Comparison of ENCODE assay signal across 8 cellular contexts in the genomic region with DNA sequence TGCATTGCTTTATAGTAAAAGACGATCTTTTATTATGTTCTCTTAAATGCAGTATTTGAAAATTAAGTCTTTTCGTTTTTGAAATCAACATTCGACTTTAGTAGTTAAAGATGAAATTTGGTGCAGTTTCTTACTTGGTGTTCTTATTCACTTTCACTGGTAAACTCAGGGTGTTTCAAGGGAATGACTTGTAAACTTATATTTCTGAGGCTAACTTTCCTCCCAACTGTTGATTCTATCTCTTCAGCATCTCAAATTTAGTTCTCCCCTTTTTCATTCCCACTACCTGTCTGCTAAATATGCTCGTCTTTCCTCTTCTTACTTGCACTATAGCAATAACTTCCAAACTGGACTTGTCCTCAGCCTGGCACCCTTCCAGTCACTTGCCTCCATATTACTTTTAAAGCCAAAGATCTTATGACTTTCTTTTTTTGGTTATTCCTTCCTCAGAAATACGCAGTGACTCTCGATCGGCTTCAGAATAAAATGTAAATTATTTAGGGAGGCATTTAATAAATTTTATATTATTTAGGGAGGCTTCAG. TPM values are rescaled to one million over a fixed set of nuclear protein-coding genes. Genes with fewer than 3 reads are reported as not detected.
DNase-seq lines count a peak whose midpoint lies in the region; ATAC-seq, FAIRE-seq and TF ChIP-seq lines count a peak whose summit lies in the region.

No MANE protein-coding gene starts in this region.

- DNase-seq in right atrium auricular region (ENCODE audit: low spot score) (no peak), Right ventricle myocardium inferior (ENCODE audit: missing footprints) (no peak), K562 (ENCODE audit: extremely low read depth in 1 of 4, low spot score in 3 of 4) (peak in 1 of 4 experiments; percentile 24), lung (ENCODE audit: low spot score) (no peak), vagina (ENCODE audit: extremely low spot score in 2 of 2) (no peak), COLO668 (lab: John Stamatoyannopoulos, UW; ENCODE audit: unreplicated experiment) (no peak)

- ATAC-seq in Right ventricle myocardium inferior (no peak), K562 (no peak), lung (ENCODE audit: insufficient read depth, low FRiP score) (no peak), HG02623 (IDR thresholded peaks at IDR 0.05; ENCODE audit: unreplicated experiment) (no peak), HG02588 (IDR thresholded peaks at IDR 0.05; ENCODE audit: unreplicated experiment) (no peak)

- H3K4me3 ChIP-seq in right atrium auricular region, result peak overlapping the region; percentile 90 to 92
- H3K4me3 ChIP-seq in K562, result peak overlapping the region; percentile 80
- H3K4me3 ChIP-seq in lung, result peak overlapping the region; percentile 94
- H3K4me3 ChIP-seq in vagina, result peak overlapping the region; percentile 78 to 90

- peak overlapping the region; percentile 69 to 99 for H3K9ac ChIP-seq in K562 (ENCODE audit: insufficient read depth in 1 of 2, low read depth in 2 of 2, low read length in 2 of 2)

- H3K4me2 ChIP-seq in K562 (ENCODE audit: insufficient read depth, low read length), result peak overlapping the region; percentile 85

- TF ChIP-seq RAD21 in K562 (CRISPR knock-in tag; conservative IDR thresholded peaks at IDR 0.05 in 1 of 2, IDR thresholded peaks at IDR 0.05 in 1 of 2), result no peak

- TF ChIP-seq POLR2A in K562 (conservative IDR thresholded peaks at IDR 0.05), result no peak
- no peak for TF ChIP-seq POLR2A in vagina (IDR thresholded peaks at IDR 0.05)

- no peaks in the 10 kb centered on the region for H3K36me3 ChIP-seq in right atrium auricular region
- H3K36me3 ChIP-seq in K562 (ENCODE audit: control insufficient read depth, insufficient read depth, low read length), result peaks cover 18% of the 10 kb centered on the region; the same call in 2 of the 3 replicates
- peaks cover 0 to 2% of the 10 kb centered on the region in 2 donors for H3K36me3 ChIP-seq in lung (ENCODE audit: control insufficient read depth in 2 of 2, insufficient read depth in 2 of 2, low read length in 2 of 2)
- H3K36me3 ChIP-seq in vagina, result no peaks in the 10 kb centered on the region

- no peak for TF ChIP-seq EP300 in K562 (IDR thresholded peaks at IDR 0.05; ENCODE audit: low read length)

- no peaks in the 10 kb centered on the region for H4K20me1 ChIP-seq in K562 (replicated peaks; ENCODE audit: control insufficient read depth, insufficient read depth, low read length)

- POLR2A ChIA-PET in K562 (lab: Yijun Ruan, JAX), result interaction anchor here (0.8 to 1.9 kb wide), 10 partner anchors 10 to 69 kb away, joined by 3 to 6 read pairs (median 4); a partner anchor contains a TSS

- H2AFZ ChIP-seq in K562 (ENCODE audit: low read depth, low read length), result peak overlapping the region; percentile 95

- peaks cover 3% of the 10 kb centered on the region for H3K9me1 ChIP-seq in K562 (ENCODE audit: control insufficient read depth, insufficient read depth, low read length)

- H3K9me3 ChIP-seq in right atrium auricular region, result no peaks in the 10 kb centered on the region
- no peaks in the 10 kb centered on the region for H3K9me3 ChIP-seq in K562 (replicated peaks; ENCODE audit: control insufficient read depth, insufficient read depth, low read depth, low read length)
- no peaks in the 10 kb centered on the region for H3K9me3 ChIP-seq in lung (ENCODE audit: control insufficient read depth in 2 of 2, insufficient read depth in 1 of 2, low read length in 1 of 2)
- no peaks in the 10 kb centered on the region for H3K9me3 ChIP-seq in vagina

- H3K79me2 ChIP-seq in K562 (ENCODE audit: control insufficient read depth, insufficient read depth, low read length), result peaks cover 41% of the 10 kb centered on the region

- H3K27me3 ChIP-seq in right atrium auricular region, result no peaks in the 10 kb centered on the region
- no peaks in the 10 kb centered on the region for H3K27me3 ChIP-seq in K562 (ENCODE audit: control insufficient read depth in 2 of 2, insufficient read depth in 2 of 2, low read length in 2 of 2)
- H3K27me3 ChIP-seq in lung (ENCODE audit: control insufficient read depth, insufficient read depth), result no peaks in the 10 kb centered on the region
- H3K27me3 ChIP-seq in vagina, result no peaks in the 10 kb centered on the region

- H3K27ac ChIP-seq in right atrium auricular region (peak overlapping the region; percentile 68 to 76), K562 (ENCODE audit: extremely low read depth, low read depth, low read length) (peak overlapping the region; percentile 48), lung (ENCODE audit: low read depth in 1 of 2, low read length in 1 of 2) (no peak overlapping the region), vagina (peak overlapping the region; percentile 84)

- no peak for FAIRE-seq in K562 (lab: Jason Lieb, UNC)

- intact Hi-C loops in Right ventricle myocardium inferior (cut with DNase I), result no loop called here
- intact Hi-C loops in K562 (cut with micrococcal nuclease), result loop anchor here (2.0 kb wide), 1 partner anchor 64 kb away; no protein-coding TSS in a partner anchor
- intact Hi-C loops in vagina (cut with DNase I), result no loop called here

- CTCF ChIA-PET in K562 (lab: Yijun Ruan, JAX; ENCODE audit: low intra/inter-chr PET ratio), result no interaction called here

- H3K4me1 ChIP-seq in right atrium auricular region (peaks cover 0 to 17% of the 10 kb centered on the region in 2 donors), K562 (replicated peaks in 1 of 2; ENCODE audit: control insufficient read depth in 2 of 2, insufficient read depth in 2 of 2, low read length in 2 of 2) (peaks cover 2 to 17% of the 10 kb centered on the region in 2 experiments; a peak in 3 of 5 replicates), lung (ENCODE audit: control insufficient read depth in 2 of 2, insufficient read depth in 2 of 2, low read length in 2 of 2) (peaks cover 2 to 3% of the 10 kb centered on the region in 2 donors), vagina (peaks cover 24% of the 10 kb centered on the region)

- TF ChIP-seq CTCF in right atrium auricular region (IDR thresholded peaks at IDR 0.05) (no peak), K562 (IDR thresholded peaks at IDR 0.05 in 2 of 3, conservative IDR thresholded peaks at IDR 0.05 in 1 of 3; ENCODE audit: insufficient read depth in 2 of 3, low read depth in 1 of 3, low read length in 3 of 3) (no peak), lung (IDR thresholded peaks at IDR 0.05; ENCODE audit: control extremely low read depth, extremely low read depth) (no peak), vagina (IDR thresholded peaks at IDR 0.05) (no peak)

- BruUV-seq in K562 (replicated peaks; lab: Mats Ljungman, UMichigan), result no TSS peak

- WGBS in K562 (ENCODE audit: insufficient coverage, low coverage, missing lambda C conversion rate), result 40% methylated on average over 7 of the region's 7 CpGs
- WGBS in lung, 2 donors, result 53 to 58% methylated on average over 7 of the region's 7 CpGs

- in situ Hi-C loops in K562 (cut with MboI), result no loop called here

TF ChIP-seq in K562, 482 proteins besides CTCF, POLR2A, EP300 and RAD21 (continues in another document):
- TF ChIP-seq, protein P1, sequence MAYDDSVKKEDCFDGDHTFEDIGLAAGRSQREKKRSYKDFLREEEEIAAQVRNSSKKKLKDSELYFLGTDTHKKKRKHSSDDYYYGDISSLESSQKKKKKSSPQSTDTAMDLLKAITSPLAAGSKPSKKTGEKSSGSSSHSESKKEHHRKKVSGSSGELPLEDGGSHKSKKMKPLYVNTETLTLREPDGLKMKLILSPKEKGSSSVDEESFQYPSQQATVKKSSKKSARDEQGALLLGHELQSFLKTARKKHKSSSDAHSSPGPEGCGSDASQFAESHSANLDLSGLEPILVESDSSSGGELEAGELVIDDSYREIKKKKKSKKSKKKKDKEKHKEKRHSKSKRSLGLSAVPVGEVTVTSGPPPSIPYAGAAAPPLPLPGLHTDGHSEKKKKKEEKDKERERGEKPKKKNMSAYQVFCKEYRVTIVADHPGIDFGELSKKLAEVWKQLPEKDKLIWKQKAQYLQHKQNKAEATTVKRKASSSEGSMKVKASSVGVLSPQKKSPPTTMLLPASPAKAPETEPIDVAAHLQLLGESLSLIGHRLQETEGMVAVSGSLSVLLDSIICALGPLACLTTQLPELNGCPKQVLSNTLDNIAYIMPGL (CRISPR knock-in tag; IDR thresholded peaks at IDR 0.05), result no peak
- no peak for TF ChIP-seq SRSF9 (IDR thresholded peaks at IDR 0.05; ENCODE audit: borderline replicate concordance, low read depth, low read length)
- no peak for TF ChIP-seq SMC3 (conservative IDR thresholded peaks at IDR 0.05; ENCODE audit: insufficient read depth, low read depth, low read length)
- no peak for TF ChIP-seq KDM5B (IDR thresholded peaks at IDR 0.05; ENCODE audit: insufficient replicate concordance, low read depth, low read length)
- no peak for TF ChIP-seq SMAD4 (CRISPR knock-in tag; conservative IDR thresholded peaks at IDR 0.05)
- TF ChIP-seq NFIC (IDR thresholded peaks at IDR 0.05), result peak; percentile 58; the same call in 1 of the 2 replicates
- TF ChIP-seq FOXJ3 (CRISPR knock-in tag; IDR thresholded peaks at IDR 0.05), result no peak

RNA-seq across cellular contexts. Expression of a gene that starts 1.0 kb away (rescaled TPM):
- 1 to 10 TPM; 6.6 to 8.7 TPM for total RNA-seq in right atrium auricular region
- total RNA-seq in Right ventricle myocardium inferior, result 9.5 TPM
- 19.7 and 45.4 TPM in 2 replicates for total RNA-seq in K562 (2011; cell fraction: chromatin; rRNA removed; ENCODE audit: low replicate concordance)
- total RNA-seq in K562 (2011; cell fraction: nucleolus; rRNA removed), result 10.5 and 11.8 TPM in 2 replicates
- total RNA-seq in K562 (2011; cell fraction: nucleoplasm; rRNA removed), result 29.5 and 65.9 TPM in 2 replicates
- total RNA-seq in K562 (2014; rRNA removed), result 10.6 and 20.2 TPM in 2 replicates
- 20.5 and 24.1 TPM in 2 replicates for total RNA-seq in K562 (2014; rRNA removed; fragmentation: Illumina TruSeq; extraction: Trizol)
- 14.6 and 16.1 TPM in 2 replicates for total RNA-seq in K562 (2015; rRNA removed; fragmentation: Illumina TruSeq; extraction: Trizol)
- 12.9 and 13.2 TPM in 2 replicates for total RNA-seq in K562 (2021)
- 13.3 and 21.7 TPM in 2 replicates for polyA plus RNA-seq in K562 (2011; rRNA removed)
- 3.8 and 6.1 TPM in 2 replicates for polyA plus RNA-seq in K562 (2011; cell fraction: cytosol; rRNA removed)
- 8.4 and 10.2 TPM in 2 replicates for polyA plus RNA-seq in K562 (2011; cell fraction: nucleus; rRNA removed)
- polyA plus RNA-seq in K562 (2012), result 10.3 and 11.7 TPM in 2 replicates
- 8.8 and 10.9 TPM in 2 replicates for polyA plus RNA-seq in K562 (2014; fragmentation: Illumina TruSeq; extraction: Trizol)
- polyA plus RNA-seq in K562 (2014; fragmentation: Nextera tagmentation; extraction: Ambion mirVana), result 1 to 10 TPM; 3.5 to 3.7 TPM
- polyA plus RNA-seq in K562 (2014; rRNA removed), result 11.7 and 14.0 TPM in 2 replicates
- polyA minus RNA-seq in K562 (2011; rRNA and poly(A)+ RNA removed), result 13.7 and 17.2 TPM in 2 replicates
- polyA minus RNA-seq in K562 (2011; cell fraction: cytosol; rRNA and poly(A)+ RNA removed), result 4.8 and 5.4 TPM in 2 replicates
- 11.8 and 15.4 TPM in 2 replicates for polyA minus RNA-seq in K562 (2011; cell fraction: nucleus; rRNA and poly(A)+ RNA removed)
- total RNA-seq in lung, result 10 to 100 TPM; 34.9 to 53.8 TPM
- polyA plus RNA-seq in lung, result 10 to 100 TPM; 10.8 to 24.3 TPM
- 31.9 TPM for total RNA-seq in vagina

Comparison
In these comparisons a context has a peak if more than half of its experiments do, and no peak if none do; other contexts are left out.
1. H3K27ac ChIP-seq: peak in right atrium auricular region (2 of 2), K562 (single experiment) and vagina (single experiment); none in lung (0 of 2).
2. Peak in every context shown above with its lines, with median percentiles within 50 percentile points of each other: H3K4me3 ChIP-seq.